Comparison of ENCODE assay signal across 4 cellular contexts in genomic region chr19:54898685-54899084, GRCh38. TPM values are rescaled to one million over a fixed set of nuclear protein-coding genes. Genes with fewer than 3 reads are reported as not detected.
"Had no signal": no experiment of that assay in that cellular context is flagged by ENCODE, and none has a peak within 500 bp of the region (broad histone marks: within the 10 kb centered on the region; RNA-seq: fewer than 3 reads in every experiment).

No MANE protein-coding gene starts in this region.

RNA-seq across cellular contexts. Expression of gene NCR1, which starts 7.3 kb away (rescaled TPM):
- total RNA-seq: LHCN-M2, M059J, MCF 10A, NCI-H460 had no signal

RNA-seq across cellular contexts. Expression of gene FCAR, which starts 24.6 kb away (rescaled TPM):
- total RNA-seq: LHCN-M2, M059J, MCF 10A, NCI-H460 had no signal

RNA-seq across cellular contexts. Expression of gene KIR3DL2, which starts 48.4 kb away (rescaled TPM):
- total RNA-seq: LHCN-M2, M059J, MCF 10A, NCI-H460 had no signal

RNA-seq across cellular contexts. Expression of gene NLRP7, which starts 48.6 kb away (rescaled TPM):
- total RNA-seq: LHCN-M2, M059J, MCF 10A, NCI-H460 had no signal
